ENCODE assay signal across 7 cellular contexts in genomic region chr9:129202613-129203555, GRCh38. TPM values are rescaled to one million over a fixed set of nuclear protein-coding genes. Genes with fewer than 3 reads are reported as not detected.
A peak's percentile ranks its signal among the peaks of the same experiment; 100 is the strongest.
DNase-seq lines count a peak whose midpoint lies in the region; ATAC-seq and TF ChIP-seq lines count a peak whose summit lies in the region.

No MANE protein-coding gene starts in this region.

- no peak for TF ChIP-seq CTCF in lower leg skin (IDR thresholded peaks at IDR 0.05)

- ATAC-seq in GM18499 (IDR thresholded peaks at IDR 0.05; ENCODE audit: insufficient read depth, unreplicated experiment) (peak; percentile 60), HG02943 (IDR thresholded peaks at IDR 0.05; ENCODE audit: low read depth, unreplicated experiment) (peak; percentile 78)

- TF ChIP-seq POLR2A in lower leg skin (IDR thresholded peaks at IDR 0.05): no peak

- WGBS in lower leg skin, 2 donors: 3 to 6% methylated on average over 47 to 56 of the region's 57 CpGs

- DNase-seq in NCI-H345 treated with DMSO at 0.1 percent for 48 hours (lab: John Stamatoyannopoulos, UW; ENCODE audit: unreplicated experiment) (peak; percentile 42), dermis blood vessel endothelial cell (peak; percentile 78), lower leg skin (ENCODE audit: low spot score in 2 of 2) (peak; percentile 80 to 98)
- DNase-seq in activated CD4-positive, alpha-beta T cell treated with anti-CD3 and anti-CD28 coated beads, Interleukin-2, amount 50 U/mL, for 4 hours: peak; percentile 86 to 87
- DNase-seq in stimulated activated CD4-positive, alpha-beta T cell treated with anti-CD3 and anti-CD28 coated beads, Interleukin-4, amount 100 ng/mL, for 1 hour: peak; percentile 91

- intact Hi-C loops in lower leg skin (cut with DNase I; ENCODE audit: low total_unique reads): no loop called here

- H3K4me3 ChIP-seq in lower leg skin (ENCODE audit: low read depth, poor library complexity, severe bottlenecking): peak overlapping the region; percentile 30

RNA-seq across cellular contexts. Expression of gene IER5L, which starts 24.8 kb away (rescaled TPM):
- 13.0 and 19.4 TPM in 2 replicates for total RNA-seq in dermis blood vessel endothelial cell
- total RNA-seq in lower leg skin: 10 to 100 TPM; 10.9 to 16.1 (median 12.6) TPM

Comparison
In these comparisons a context has a peak if more than half of its experiments do, and no peak if none do; other contexts are left out.
1. Peak in every context shown above with its lines: DNase-seq, ATAC-seq and H3K4me3 ChIP-seq.